Comparison of ENCODE assay signal across 8 cellular contexts in the genomic region with DNA sequence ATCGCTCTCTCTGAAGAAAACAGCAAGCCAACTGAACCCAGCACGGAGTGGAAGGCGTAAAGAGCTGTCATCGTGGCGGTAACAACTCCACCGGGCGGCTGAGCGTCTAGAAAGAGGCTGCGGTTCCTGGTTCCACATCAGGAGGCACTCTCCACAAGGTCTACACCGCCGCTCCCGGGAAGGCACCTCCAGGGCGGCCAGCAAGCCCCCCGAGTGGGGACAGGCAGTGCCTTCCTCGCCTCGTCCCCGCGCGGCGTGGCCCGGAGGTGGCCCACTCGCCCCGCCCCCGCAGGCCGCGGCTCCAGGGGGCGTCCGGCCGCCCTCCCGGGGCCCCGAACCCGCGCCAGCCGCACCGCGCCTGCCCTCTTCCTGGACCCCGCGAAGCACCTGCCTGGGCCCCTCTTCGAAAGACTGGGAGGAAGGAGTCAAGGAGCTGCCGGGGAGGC. TPM values are rescaled to one million over a fixed set of nuclear protein-coding genes. Genes with fewer than 3 reads are reported as not detected.
DNase-seq lines count a peak whose midpoint lies in the region; ATAC-seq and TF ChIP-seq lines count a peak whose summit lies in the region.

No MANE protein-coding gene starts in this region.

- intact Hi-C loops in ascending aorta (cut with DNase I) = loop anchor here (2.0 kb wide), 1 partner anchor 285 kb away; the partner anchor contains the start of gene AFF1
- intact Hi-C loops in spleen (cut with DNase I; ENCODE audit: low total_unique reads) = loop anchor here (10.0 kb wide), 1 partner anchor 295 kb away; no protein-coding TSS in a partner anchor

- peaks cover 12% of the 10 kb centered on the region for H3F3A ChIP-seq in SK-N-SH (replicated peaks; ENCODE audit: insufficient read depth)

- H3K4me2 ChIP-seq in BLaER1 (peak overlapping the region; percentile 88), SK-N-SH (peak overlapping the region; percentile 91)

- TF ChIP-seq POLR2A in spleen (IDR thresholded peaks at IDR 0.05) = no peak

- no peaks in the 10 kb centered on the region for H3K9me2 ChIP-seq in SK-N-SH

- H3K4me3 ChIP-seq in BLaER1 (peak overlapping the region; percentile 84), SK-N-SH (ENCODE audit: low read depth in 2 of 2, low read length in 1 of 2) (peak overlapping the region; percentile 91 to 98), ascending aorta (peak overlapping the region; percentile 91 to 99), iPS-20b (ENCODE audit: low read length) (peak overlapping the region; percentile 91), spleen (peak overlapping the region; percentile 72 to 95 (median 92))

- H4K20me1 ChIP-seq in BLaER1 (peaks cover 41% of the 10 kb centered on the region), SK-N-SH (ENCODE audit: insufficient read depth) (no peaks in the 10 kb centered on the region)

- H3K27me3 ChIP-seq in BLaER1 (no peaks in the 10 kb centered on the region), SK-N-SH (ENCODE audit: insufficient read depth) (no peaks in the 10 kb centered on the region), ascending aorta (no peaks in the 10 kb centered on the region), iPS-20b (ENCODE audit: insufficient read depth, low read length) (no peaks in the 10 kb centered on the region), spleen (replicated peaks in 1 of 7) (no peaks in the 10 kb centered on the region)

- ATAC-seq in GM19043 (IDR thresholded peaks at IDR 0.05; ENCODE audit: low read depth, unreplicated experiment) (peak; percentile 34), HG03342 (IDR thresholded peaks at IDR 0.05; ENCODE audit: unreplicated experiment) (peak; percentile 31)

- DNase-seq in SK-N-SH (no peak), ascending aorta (ENCODE audit: low spot score in 2 of 2) (peak in 1 of 2 donors; percentile 69), spleen (peak; percentile 93), HT-29 (ENCODE audit: low spot score) (no peak)

- TF ChIP-seq CTCF in SK-N-SH (IDR thresholded peaks at IDR 0.05) (peak; percentile 43), ascending aorta (IDR thresholded peaks at IDR 0.05) (peak in 1 of 3 experiments; percentile 25), spleen (IDR thresholded peaks at IDR 0.05 in 8 of 11, conservative IDR thresholded peaks at IDR 0.05 in 3 of 11) (peak in 5 of 11 experiments; percentile 7 to 39 (median 31))

- H3K36me3 ChIP-seq in BLaER1 (no peaks in the 10 kb centered on the region), SK-N-SH (replicated peaks in 1 of 2; ENCODE audit: control insufficient read depth in 1 of 2, insufficient read depth in 2 of 2, low read length in 1 of 2) (no peaks in the 10 kb centered on the region), ascending aorta (no peaks in the 10 kb centered on the region), iPS-20b (ENCODE audit: insufficient read depth, low read depth, low read length) (no peaks in the 10 kb centered on the region), spleen (no peaks in the 10 kb centered on the region)

- no peak for TF ChIP-seq EP300 in SK-N-SH (IDR thresholded peaks at IDR 0.05; ENCODE audit: borderline replicate concordance in 1 of 2, low read depth in 1 of 2, low read length in 1 of 2)

- peak overlapping the region; percentile 96 for H3K9ac ChIP-seq in BLaER1
- H3K9ac ChIP-seq in SK-N-SH = peak overlapping the region; percentile 80
- peak overlapping the region; percentile 84; the same call in 1 of the 2 replicates for H3K9ac ChIP-seq in iPS-20b (ENCODE audit: low read depth, low read length)

- POLR2A ChIA-PET in SK-N-SH (lab: Yijun Ruan, JAX) = no interaction called here

- H3K4me1 ChIP-seq in BLaER1 = peaks cover 24% of the 10 kb centered on the region
- peaks cover 0 to 2% of the 10 kb centered on the region in 2 experiments; a peak in 1 of 4 replicates for H3K4me1 ChIP-seq in SK-N-SH (ENCODE audit: control insufficient read depth in 1 of 2, insufficient read depth in 2 of 2, low read depth in 1 of 2, low read length in 1 of 2)
- H3K4me1 ChIP-seq in ascending aorta = peaks cover 0 to 6% of the 10 kb centered on the region in 2 donors
- no peaks in the 10 kb centered on the region for H3K4me1 ChIP-seq in iPS-20b (ENCODE audit: insufficient read depth, low read length)
- peaks cover 7 to 56% (median 23%) of the 10 kb centered on the region in 6 donors for H3K4me1 ChIP-seq in spleen

- peak overlapping the region; percentile 90 for H2AFZ ChIP-seq in SK-N-SH (ENCODE audit: low read depth)

- H3K9me3 ChIP-seq in BLaER1 = no peaks in the 10 kb centered on the region
- no peaks in the 10 kb centered on the region for H3K9me3 ChIP-seq in SK-N-SH
- no peaks in the 10 kb centered on the region for H3K9me3 ChIP-seq in ascending aorta
- no peaks in the 10 kb centered on the region for H3K9me3 ChIP-seq in iPS-20b (ENCODE audit: insufficient read depth, low read depth, low read length)
- H3K9me3 ChIP-seq in spleen = no peaks in the 10 kb centered on the region

- peak overlapping the region; percentile 92 for H3K27ac ChIP-seq in BLaER1
- peak overlapping the region; percentile 79 to 94 for H3K27ac ChIP-seq in SK-N-SH (ENCODE audit: low read depth in 2 of 2, low read length in 1 of 2)
- H3K27ac ChIP-seq in ascending aorta = peak overlapping the region; percentile 81 to 93
- H3K27ac ChIP-seq in iPS-20b (ENCODE audit: low read length) = peak overlapping the region; percentile 18
- peak overlapping the region; percentile 92 to 98 (median 97) for H3K27ac ChIP-seq in spleen

- peaks cover 46% of the 10 kb centered on the region for H3K79me2 ChIP-seq in SK-N-SH (ENCODE audit: insufficient read depth)

- 7% methylated on average over 4 of the region's 40 CpGs for WGBS in SK-N-SH (ENCODE audit: low lambda C conversion rate)
- WGBS in spleen, 5 donors = 0 to 1% (median 1%) methylated on average over 30 to 40 of the region's 40 CpGs

- CTCF ChIA-PET in SK-N-SH (lab: Yijun Ruan, JAX) = interaction anchor here (0.7 to 3.7 kb wide), 18 partner anchors 9 to 714 kb away, joined by 3 to 19 read pairs (median 4); no protein-coding TSS in a partner anchor

- no peak for TF ChIP-seq RAD21 in SK-N-SH (IDR thresholded peaks at IDR 0.05; ENCODE audit: low read length)

TF ChIP-seq in SK-N-SH, 30 proteins besides CTCF, POLR2A, EP300 and RAD21:
- TF ChIP-seq MXI1 (IDR thresholded peaks at IDR 0.05; ENCODE audit: low read depth, low read length) (0 out of 2 replicates have a peak, but pooled peaks have one; percentile 50), SIN3A (IDR thresholded peaks at IDR 0.05; ENCODE audit: borderline replicate concordance, low read depth, low read length) (peak; percentile 25; the same call in 1 of the 2 replicates), JUND (IDR thresholded peaks at IDR 0.05) (no peak), MAX (IDR thresholded peaks at IDR 0.05; ENCODE audit: low read depth) (0 out of 2 replicates have a peak, but pooled peaks have one; percentile 10)
- TF ChIP-seq, protein P1, sequence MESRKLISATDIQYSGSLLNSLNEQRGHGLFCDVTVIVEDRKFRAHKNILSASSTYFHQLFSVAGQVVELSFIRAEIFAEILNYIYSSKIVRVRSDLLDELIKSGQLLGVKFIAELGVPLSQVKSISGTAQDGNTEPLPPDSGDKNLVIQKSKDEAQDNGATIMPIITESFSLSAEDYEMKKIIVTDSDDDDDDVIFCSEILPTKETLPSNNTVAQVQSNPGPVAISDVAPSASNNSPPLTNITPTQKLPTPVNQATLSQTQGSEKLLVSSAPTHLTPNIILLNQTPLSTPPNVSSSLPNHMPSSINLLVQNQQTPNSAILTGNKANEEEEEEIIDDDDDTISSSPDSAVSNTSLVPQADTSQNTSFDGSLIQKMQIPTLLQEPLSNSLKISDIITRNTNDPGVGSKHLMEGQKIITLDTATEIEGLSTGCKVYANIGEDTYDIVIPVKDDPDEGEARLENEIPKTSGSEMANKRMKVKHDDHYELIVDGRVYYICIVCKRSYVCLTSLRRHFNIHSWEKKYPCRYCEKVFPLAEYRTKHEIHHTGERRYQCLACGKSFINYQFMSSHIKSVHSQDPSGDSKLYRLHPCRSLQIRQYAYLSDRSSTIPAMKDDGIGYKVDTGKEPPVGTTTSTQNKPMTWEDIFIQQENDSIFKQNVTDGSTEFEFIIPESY (IDR thresholded peaks at IDR 0.05; ENCODE audit: borderline replicate concordance, low read depth) = no peak

RNA-seq across cellular contexts. Expression of gene KLHL8, which starts 0.7 kb away (rescaled TPM):
- polyA plus RNA-seq in SK-N-SH (2012; rRNA removed) = 2.4 and 2.8 TPM in 2 replicates
- 4.8 and 7.0 TPM in 2 replicates for polyA plus RNA-seq in SK-N-SH (2012; cell fraction: cytosol; rRNA removed)
- 0.95 and 1.3 TPM in 2 replicates for polyA plus RNA-seq in SK-N-SH (2012; cell fraction: nucleus; rRNA removed)
- total RNA-seq in ascending aorta = 5.4 TPM
- total RNA-seq in spleen = 10 to 100 TPM; 12.3 to 17.6 (median 15.9) TPM
- polyA plus RNA-seq in spleen = 1 to 10 TPM; 2.6 to 4.4 (median 2.7) TPM
- total RNA-seq in HT-29 (2014; rRNA removed; shearing (Covaris generic)) = 3.5 and 6.1 TPM in 2 replicates

Comparison
In these comparisons a context has a peak if more than half of its experiments do, and no peak if none do; other contexts are left out.
1. H3K27ac ChIP-seq: peak in every context shown above with its lines; median percentile 97 in spleen; 92 in BLaER1; 87 in ascending aorta; 86 in SK-N-SH; 18 in iPS-20b.